In the genomic region with DNA sequence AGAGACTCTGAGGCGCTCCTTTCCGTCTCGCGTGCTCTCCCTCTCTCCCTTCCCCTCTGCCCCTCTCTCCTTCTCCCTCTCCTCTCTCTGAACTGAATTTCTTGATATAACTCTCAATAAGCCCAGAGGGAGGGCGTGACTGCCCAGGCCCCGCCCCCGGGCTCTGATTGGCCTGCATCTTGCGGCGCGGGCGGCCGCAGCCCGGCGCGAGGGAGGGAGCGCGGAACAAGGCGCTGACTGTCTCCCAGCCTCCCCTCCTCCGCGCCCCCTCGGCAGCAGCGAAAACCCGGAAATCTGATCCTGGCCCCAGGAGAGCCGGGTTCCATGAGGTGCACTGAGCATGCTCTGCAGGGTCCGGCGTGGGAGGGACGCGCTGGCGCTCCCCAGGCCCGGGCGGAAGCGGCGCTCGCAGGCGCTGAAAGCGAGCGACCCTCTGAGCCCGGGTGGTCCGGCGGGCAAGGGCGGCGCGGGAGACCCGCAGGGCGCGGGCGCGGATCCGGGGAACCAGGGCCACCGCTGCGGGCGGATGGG, we compare ENCODE assay signal across 1 cellular context.
TF ChIP-seq lines count a peak whose summit lies in the region.

TSS of gene PCDH9 (minus strand) at position 94 of the 531 bp plus-strand sequence. CDS start 1,896 bp downstream, outside the sequence.

TF ChIP-seq in HepG2, 621 proteins besides CTCF, POLR2A, EP300 and RAD21 (continued from another document and continues in another):
- TF ChIP-seq, protein P1, sequence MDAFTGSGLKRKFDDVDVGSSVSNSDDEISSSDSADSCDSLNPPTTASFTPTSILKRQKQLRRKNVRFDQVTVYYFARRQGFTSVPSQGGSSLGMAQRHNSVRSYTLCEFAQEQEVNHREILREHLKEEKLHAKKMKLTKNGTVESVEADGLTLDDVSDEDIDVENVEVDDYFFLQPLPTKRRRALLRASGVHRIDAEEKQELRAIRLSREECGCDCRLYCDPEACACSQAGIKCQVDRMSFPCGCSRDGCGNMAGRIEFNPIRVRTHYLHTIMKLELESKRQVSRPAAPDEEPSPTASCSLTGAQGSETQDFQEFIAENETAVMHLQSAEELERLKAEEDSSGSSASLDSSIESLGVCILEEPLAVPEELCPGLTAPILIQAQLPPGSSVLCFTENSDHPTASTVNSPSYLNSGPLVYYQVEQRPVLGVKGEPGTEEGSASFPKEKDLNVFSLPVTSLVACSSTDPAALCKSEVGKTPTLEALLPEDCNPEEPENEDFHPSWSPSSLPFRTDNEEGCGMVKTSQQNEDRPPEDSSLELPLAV (CRISPR knock-in tag; conservative IDR thresholded peaks at IDR 0.05; ENCODE audit: low read depth) = no peak
- 0 out of 2 replicates have a peak, but pooled peaks have one; percentile 58 for TF ChIP-seq ISX (CRISPR knock-in tag; conservative IDR thresholded peaks at IDR 0.05)
- TF ChIP-seq, protein P2, sequence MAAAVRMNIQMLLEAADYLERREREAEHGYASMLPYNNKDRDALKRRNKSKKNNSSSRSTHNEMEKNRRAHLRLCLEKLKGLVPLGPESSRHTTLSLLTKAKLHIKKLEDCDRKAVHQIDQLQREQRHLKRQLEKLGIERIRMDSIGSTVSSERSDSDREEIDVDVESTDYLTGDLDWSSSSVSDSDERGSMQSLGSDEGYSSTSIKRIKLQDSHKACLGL (CRISPR knock-in tag; IDR thresholded peaks at IDR 0.05) = peak; percentile 27; the same call in 1 of the 2 replicates
- peak; percentile 66 for TF ChIP-seq GATAD2A (CRISPR knock-in tag; IDR thresholded peaks at IDR 0.05)
- TF ChIP-seq ATF5 (CRISPR knock-in tag; IDR thresholded peaks at IDR 0.05; ENCODE audit: low read depth) = no peak
- TF ChIP-seq ZNF569 (CRISPR knock-in tag; IDR thresholded peaks at IDR 0.05; ENCODE audit: borderline replicate concordance) = no peak
- peak; percentile 36; the same call in 1 of the 2 replicates for TF ChIP-seq BCL6 (CRISPR knock-in tag; IDR thresholded peaks at IDR 0.05)
- TF ChIP-seq ZNF720 (CRISPR knock-in tag; IDR thresholded peaks at IDR 0.05) = no peak
- no peak for TF ChIP-seq EEA1 (CRISPR knock-in tag; IDR thresholded peaks at IDR 0.05; ENCODE audit: borderline replicate concordance)
- peak; percentile 59; the same call in 1 of the 2 replicates for TF ChIP-seq AKAP8 (CRISPR knock-in tag; IDR thresholded peaks at IDR 0.05)
- TF ChIP-seq ZZZ3 (CRISPR knock-in tag; IDR thresholded peaks at IDR 0.05; ENCODE audit: borderline replicate concordance) = 0 out of 2 replicates have a peak, but pooled peaks have one; percentile 22
- TF ChIP-seq ZBTB7B (CRISPR knock-in tag; IDR thresholded peaks at IDR 0.05) = peak; percentile 77; the same call in 1 of the 2 replicates
- TF ChIP-seq REPIN1 (CRISPR knock-in tag; IDR thresholded peaks at IDR 0.05; ENCODE audit: borderline replicate concordance, low read depth) = peak; percentile 67; the same call in 1 of the 2 replicates
- no peak for TF ChIP-seq NR2F6 (IDR thresholded peaks at IDR 0.05)
- TF ChIP-seq NR2F6 (CRISPR knock-in tag; IDR thresholded peaks at IDR 0.05) = no peak
- TF ChIP-seq IKZF5 (CRISPR knock-in tag; IDR thresholded peaks at IDR 0.05) = no peak; the same call in 1 of the 2 replicates
- TF ChIP-seq ZNF572 (CRISPR knock-in tag; IDR thresholded peaks at IDR 0.05) = no peak
- no peak for TF ChIP-seq KDM6A (CRISPR knock-in tag; IDR thresholded peaks at IDR 0.05; ENCODE audit: low read depth)
- no peak for TF ChIP-seq ZSCAN12 (CRISPR knock-in tag; IDR thresholded peaks at IDR 0.05)
- TF ChIP-seq ZNF264 (CRISPR knock-in tag; IDR thresholded peaks at IDR 0.05) = peak; percentile 91
- TF ChIP-seq ZNF124 (CRISPR knock-in tag; IDR thresholded peaks at IDR 0.05) = peak; percentile 77; the same call in 1 of the 2 replicates
- peak; percentile 80 for TF ChIP-seq NFYC (CRISPR knock-in tag; IDR thresholded peaks at IDR 0.05)
- no peak for TF ChIP-seq ZSCAN25 (CRISPR knock-in tag; IDR thresholded peaks at IDR 0.05)
- TF ChIP-seq ARID2 (CRISPR knock-in tag; IDR thresholded peaks at IDR 0.05; ENCODE audit: borderline replicate concordance) = no peak
- no peak for TF ChIP-seq STAT5B (CRISPR knock-in tag; IDR thresholded peaks at IDR 0.05)
- TF ChIP-seq ZFP62 (CRISPR knock-in tag; IDR thresholded peaks at IDR 0.05) = no peak
- no peak for TF ChIP-seq CEBPZ (IDR thresholded peaks at IDR 0.05; ENCODE audit: low read length)
- TF ChIP-seq ZNF367 (CRISPR knock-in tag; IDR thresholded peaks at IDR 0.05; ENCODE audit: borderline replicate concordance) = no peak
- no peak for TF ChIP-seq GLI4 (CRISPR knock-in tag; IDR thresholded peaks at IDR 0.05; ENCODE audit: borderline replicate concordance)
- no peak for TF ChIP-seq MTF2 (CRISPR knock-in tag; IDR thresholded peaks at IDR 0.05; ENCODE audit: borderline replicate concordance)
- no peak; the same call in 1 of the 2 replicates for TF ChIP-seq HBP1 (CRISPR knock-in tag; IDR thresholded peaks at IDR 0.05; ENCODE audit: low read depth)
- peak; percentile 78 for TF ChIP-seq HOXA5 (CRISPR knock-in tag; IDR thresholded peaks at IDR 0.05)
- 0 out of 2 replicates have a peak, but pooled peaks have one; percentile 32 for TF ChIP-seq POLR2AphosphoS5 (IDR thresholded peaks at IDR 0.05; ENCODE audit: low read depth, low read length)
- TF ChIP-seq SPEN (CRISPR knock-in tag; IDR thresholded peaks at IDR 0.05; ENCODE audit: low read depth) = 0 out of 2 replicates have a peak, but pooled peaks have one; percentile 80
- no peak for TF ChIP-seq ZNF746 (CRISPR knock-in tag; IDR thresholded peaks at IDR 0.05)
- no peak for TF ChIP-seq HNRNPL (IDR thresholded peaks at IDR 0.05; ENCODE audit: low read depth, low read length)
- TF ChIP-seq, protein P3, sequence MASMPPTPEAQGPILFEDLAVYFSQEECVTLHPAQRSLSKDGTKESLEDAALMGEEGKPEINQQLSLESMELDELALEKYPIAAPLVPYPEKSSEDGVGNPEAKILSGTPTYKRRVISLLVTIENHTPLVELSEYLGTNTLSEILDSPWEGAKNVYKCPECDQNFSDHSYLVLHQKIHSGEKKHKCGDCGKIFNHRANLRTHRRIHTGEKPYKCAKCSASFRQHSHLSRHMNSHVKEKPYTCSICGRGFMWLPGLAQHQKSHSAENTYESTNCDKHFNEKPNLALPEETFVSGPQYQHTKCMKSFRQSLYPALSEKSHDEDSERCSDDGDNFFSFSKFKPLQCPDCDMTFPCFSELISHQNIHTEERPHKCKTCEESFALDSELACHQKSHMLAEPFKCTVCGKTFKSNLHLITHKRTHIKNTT (CRISPR knock-in tag; IDR thresholded peaks at IDR 0.05) = no peak
- no peak for TF ChIP-seq ZSCAN31 (CRISPR knock-in tag; IDR thresholded peaks at IDR 0.05; ENCODE audit: low read depth)
- peak; percentile 81 for TF ChIP-seq ATF7-NPFF (CRISPR knock-in tag; IDR thresholded peaks at IDR 0.05; ENCODE audit: low read depth)
- TF ChIP-seq ZNF737 (CRISPR knock-in tag; IDR thresholded peaks at IDR 0.05; ENCODE audit: borderline replicate concordance) = no peak
- TF ChIP-seq AFF4 (CRISPR knock-in tag; IDR thresholded peaks at IDR 0.05) = no peak
- no peak for TF ChIP-seq ZNF414 (CRISPR knock-in tag; IDR thresholded peaks at IDR 0.05)
- no peak for TF ChIP-seq HNF4G (IDR thresholded peaks at IDR 0.05; ENCODE audit: borderline replicate concordance, low read depth, low read length)
- TF ChIP-seq HNF4G (CRISPR knock-in tag; IDR thresholded peaks at IDR 0.05; ENCODE audit: borderline replicate concordance, low read depth) = no peak
- no peak for TF ChIP-seq SSRP1 (CRISPR knock-in tag; IDR thresholded peaks at IDR 0.05)
- TF ChIP-seq ZNF274 (CRISPR knock-in tag; IDR thresholded peaks at IDR 0.05) = no peak
